In the genomic region with DNA sequence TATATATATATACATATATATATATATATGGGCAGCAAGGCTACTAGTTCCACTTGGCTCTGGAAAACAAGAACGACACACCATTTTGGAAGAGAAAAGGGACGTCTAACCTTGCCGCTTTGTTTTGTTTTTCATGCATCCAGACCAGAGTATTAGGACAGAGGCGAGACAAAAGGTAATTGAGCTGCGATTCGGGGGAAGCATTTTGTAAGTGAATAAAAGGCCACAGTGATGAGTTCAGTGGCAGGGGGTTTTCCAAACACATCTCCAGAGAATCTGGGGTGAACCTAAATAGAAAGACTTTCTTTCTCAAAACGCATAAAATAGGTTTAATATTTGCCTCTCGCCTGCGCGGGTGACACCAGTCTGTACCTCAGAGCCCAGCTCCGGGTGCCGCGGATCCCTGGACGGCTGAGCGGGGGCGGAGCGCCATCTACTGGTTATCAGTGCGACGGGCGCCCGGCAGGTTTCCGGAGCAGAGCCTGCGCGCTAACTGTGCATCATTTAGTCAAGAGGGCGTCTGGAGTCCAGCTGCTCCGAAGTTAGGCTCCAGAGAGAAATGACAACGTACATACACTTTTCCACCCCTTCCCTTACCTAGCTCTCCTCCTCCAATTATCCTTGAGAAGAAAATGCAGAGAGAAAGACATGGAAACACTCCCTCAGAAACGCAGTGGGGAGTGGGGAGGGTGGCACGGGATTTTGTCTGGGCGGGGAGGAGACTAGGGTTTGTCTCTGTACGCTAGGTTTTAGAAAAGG, we compare ENCODE assay signal across 8 cellular contexts.
DNase-seq lines count a peak whose midpoint lies in the region; ATAC-seq and TF ChIP-seq lines count a peak whose summit lies in the region.

No MANE protein-coding gene starts in this region.

- peak overlapping the region; percentile 52 for H3K4me3 Mint-ChIP-seq in endothelial cell (ENCODE audit: unreplicated experiment)

- DNase-seq in COLO668 (lab: John Stamatoyannopoulos, UW; ENCODE audit: unreplicated experiment), result peak; percentile 86
- peak; percentile 35 for DNase-seq in NOMO-1 treated with DMSO at 0.1 percent for 48 hours (lab: John Stamatoyannopoulos, UW; ENCODE audit: unreplicated experiment)
- peak; percentile 64 for DNase-seq in activated CD8-positive, alpha-beta memory T cell treated with anti-CD3 and anti-CD28 coated beads, Interleukin-2, amount 50 U/mL, for 24 hours (ENCODE audit: extremely low read depth)
- DNase-seq in endothelial cell (ENCODE audit: low spot score), result peak; percentile 90
- DNase-seq in midbrain (lab: John Stamatoyannopoulos, UW), result peak; percentile 86
- peak; percentile 74 for DNase-seq in stimulated activated CD8-positive, alpha-beta memory T cell treated with anti-CD3 and anti-CD28 coated beads, Interleukin-4, amount 100 ng/mL, for 24 hours (ENCODE audit: low read depth)

- ATAC-seq in GM19455 (IDR thresholded peaks at IDR 0.05; ENCODE audit: unreplicated experiment) (peak; percentile 97), HG03558 (IDR thresholded peaks at IDR 0.05; ENCODE audit: extremely low read depth, unreplicated experiment) (peak; percentile 94)

- no peaks in the 10 kb centered on the region for H3K27me3 Mint-ChIP-seq in endothelial cell (ENCODE audit: unreplicated experiment)

- H3K27ac Mint-ChIP-seq in endothelial cell (ENCODE audit: unreplicated experiment), result no peak overlapping the region

- peak; percentile 87 for TF ChIP-seq CTCF in endothelial cell (IDR thresholded peaks at IDR 0.05; ENCODE audit: unreplicated experiment)

- no peaks in the 10 kb centered on the region for H3K36me3 Mint-ChIP-seq in endothelial cell (ENCODE audit: low read depth, unreplicated experiment)

- no peaks in the 10 kb centered on the region for H3K4me1 Mint-ChIP-seq in endothelial cell (ENCODE audit: unreplicated experiment)

- peaks cover 5% of the 10 kb centered on the region for H3K9me3 Mint-ChIP-seq in endothelial cell (ENCODE audit: unreplicated experiment)

Comparison
In these comparisons a context has a peak if more than half of its experiments do, and no peak if none do; other contexts are left out.
1. Peak in every context shown above with its lines: DNase-seq and ATAC-seq.
2. DNase-seq: peak in every context shown above with its lines; median percentile 90 in endothelial cell; 86 in COLO668; 86 in midbrain; 74 in stimulated activated CD8-positive, alpha-beta memory T cell treated with anti-CD3 and anti-CD28 coated beads, Interleukin-4, amount 100 ng/mL, for 24 hours; 64 in activated CD8-positive, alpha-beta memory T cell treated with anti-CD3 and anti-CD28 coated beads, Interleukin-2, amount 50 U/mL, for 24 hours; 35 in NOMO-1 treated with DMSO at 0.1 percent for 48 hours.